Comparison of ENCODE assay signal across 2 cellular contexts in the genomic region with DNA sequence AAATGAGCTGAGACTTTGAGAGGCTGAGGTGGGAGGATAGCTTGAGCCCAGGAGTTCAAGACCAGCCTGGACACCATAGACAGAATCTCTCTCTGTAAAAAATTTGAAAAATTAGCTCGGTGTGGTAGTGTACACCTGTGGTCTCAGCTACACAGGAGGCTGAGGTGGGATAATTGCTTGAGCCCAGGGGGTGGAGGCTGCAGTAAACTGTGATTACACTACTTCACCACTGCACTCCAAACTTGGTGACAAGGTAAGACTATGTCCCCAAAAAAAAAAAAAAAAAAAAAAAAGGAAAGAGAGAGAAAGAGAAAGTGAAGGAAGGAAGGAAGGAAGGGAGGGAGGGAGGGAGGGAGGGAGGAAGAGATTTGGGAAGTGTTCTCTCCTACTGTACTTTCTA.
TF ChIP-seq lines count a peak whose summit lies in the region.

No MANE protein-coding gene starts in this region.

TF ChIP-seq in WTC11, 78 proteins besides CTCF, POLR2A, EP300 and RAD21:
- TF ChIP-seq CREM (CRISPR knock-in tag; IDR thresholded peaks at IDR 0.05) (no peak), JAZF1 (CRISPR knock-in tag; IDR thresholded peaks at IDR 0.05) (no peak), TEAD1 (CRISPR knock-in tag; IDR thresholded peaks at IDR 0.05) (no peak), SMAD4 (CRISPR knock-in tag; IDR thresholded peaks at IDR 0.05) (no peak), NR2C2 (CRISPR knock-in tag; IDR thresholded peaks at IDR 0.05) (no peak), ZNF317 (CRISPR knock-in tag; IDR thresholded peaks at IDR 0.05; ENCODE audit: borderline replicate concordance, low read depth) (no peak), PRRX2 (CRISPR knock-in tag; IDR thresholded peaks at IDR 0.05) (no peak)
- TF ChIP-seq, protein P1, sequence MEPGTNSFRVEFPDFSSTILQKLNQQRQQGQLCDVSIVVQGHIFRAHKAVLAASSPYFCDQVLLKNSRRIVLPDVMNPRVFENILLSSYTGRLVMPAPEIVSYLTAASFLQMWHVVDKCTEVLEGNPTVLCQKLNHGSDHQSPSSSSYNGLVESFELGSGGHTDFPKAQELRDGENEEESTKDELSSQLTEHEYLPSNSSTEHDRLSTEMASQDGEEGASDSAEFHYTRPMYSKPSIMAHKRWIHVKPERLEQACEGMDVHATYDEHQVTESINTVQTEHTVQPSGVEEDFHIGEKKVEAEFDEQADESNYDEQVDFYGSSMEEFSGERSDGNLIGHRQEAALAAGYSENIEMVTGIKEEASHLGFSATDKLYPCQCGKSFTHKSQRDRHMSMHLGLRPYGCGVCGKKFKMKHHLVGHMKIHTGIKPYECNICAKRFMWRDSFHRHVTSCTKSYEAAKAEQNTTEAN (CRISPR knock-in tag; IDR thresholded peaks at IDR 0.05): no peak
TF ChIP-seq in WTC11: peak in this region for 0.

TF ChIP-seq in K562, 482 proteins besides CTCF, POLR2A, EP300 and RAD21:
- no peak for TF ChIP-seq TAL1 (IDR thresholded peaks at IDR 0.05)
- no peak for TF ChIP-seq CBFA2T3 (IDR thresholded peaks at IDR 0.05)
- no peak for TF ChIP-seq ZBTB17 (CRISPR knock-in tag; IDR thresholded peaks at IDR 0.05)
- TF ChIP-seq, protein P2, sequence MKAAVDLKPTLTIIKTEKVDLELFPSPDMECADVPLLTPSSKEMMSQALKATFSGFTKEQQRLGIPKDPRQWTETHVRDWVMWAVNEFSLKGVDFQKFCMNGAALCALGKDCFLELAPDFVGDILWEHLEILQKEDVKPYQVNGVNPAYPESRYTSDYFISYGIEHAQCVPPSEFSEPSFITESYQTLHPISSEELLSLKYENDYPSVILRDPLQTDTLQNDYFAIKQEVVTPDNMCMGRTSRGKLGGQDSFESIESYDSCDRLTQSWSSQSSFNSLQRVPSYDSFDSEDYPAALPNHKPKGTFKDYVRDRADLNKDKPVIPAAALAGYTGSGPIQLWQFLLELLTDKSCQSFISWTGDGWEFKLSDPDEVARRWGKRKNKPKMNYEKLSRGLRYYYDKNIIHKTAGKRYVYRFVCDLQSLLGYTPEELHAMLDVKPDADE (conservative IDR thresholded peaks at IDR 0.05; ENCODE audit: control insufficient read depth, low read depth, low read length): no peak
- no peak for TF ChIP-seq SFPQ (IDR thresholded peaks at IDR 0.05; ENCODE audit: low read depth, low read length)
- no peak for TF ChIP-seq KAT8 (IDR thresholded peaks at IDR 0.05; ENCODE audit: low read depth)
